24 cellular contexts compared by ENCODE assay signal in the genomic region with DNA sequence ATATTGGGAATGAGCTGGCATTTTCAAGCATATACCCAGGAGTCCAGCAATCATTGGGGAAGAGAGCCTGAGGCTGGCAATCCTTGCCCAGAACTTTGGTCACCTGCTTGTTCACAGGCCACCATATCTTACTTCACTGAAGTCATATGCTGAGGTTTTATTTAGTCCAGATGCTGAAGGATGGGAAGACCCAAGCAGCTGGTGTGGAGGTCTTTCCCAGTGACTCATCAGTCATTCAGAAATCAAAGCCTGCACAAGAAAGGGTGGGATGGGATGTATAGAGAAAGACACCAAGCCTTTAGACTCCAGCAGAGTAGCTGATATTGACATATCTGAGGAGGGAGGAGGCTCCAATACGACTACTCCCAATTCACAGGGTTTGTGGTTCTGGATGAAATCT. TPM values are rescaled to one million over a fixed set of nuclear protein-coding genes. Genes with fewer than 3 reads are reported as not detected.
DNase-seq lines count a peak whose midpoint lies in the region; ATAC-seq and TF ChIP-seq lines count a peak whose summit lies in the region.
"Had no signal": no experiment of that assay in that cellular context is flagged by ENCODE, and none has a peak within 500 bp of the region (broad histone marks: within the 10 kb centered on the region; RNA-seq: fewer than 3 reads in every experiment).

No MANE protein-coding gene starts in this region.

- H3K9me3 Mint-ChIP-seq in MCF 10A (ENCODE audit: unreplicated experiment), result no peaks in the 10 kb centered on the region
- H3K9me3 Mint-ChIP-seq: activated CD4-positive, alpha-beta memory T cell treated with anti-CD3 and anti-CD28 coated beads, Interleukin-2, amount 10 ng/mL, durations not matched to agents 7 days and 5 days; nephron progenitor cell; stimulated activated naive CD8-positive, alpha-beta T cell treated with anti-CD3 and anti-CD28 coated beads, Interleukin-15, amount 100 ng/mL, for 72 hours had no signal

- H3K27ac Mint-ChIP-seq in MCF 10A (ENCODE audit: low read depth, unreplicated experiment), result peak overlapping the region; percentile 37
- H3K27ac Mint-ChIP-seq: activated CD4-positive, alpha-beta memory T cell treated with anti-CD3 and anti-CD28 coated beads, Interleukin-2, amount 10 ng/mL, durations not matched to agents 7 days and 5 days; nephron progenitor cell; stimulated activated naive CD8-positive, alpha-beta T cell treated with anti-CD3 and anti-CD28 coated beads, Interleukin-15, amount 100 ng/mL, for 72 hours had no signal

- no peak for DNase-seq in MCF 10A (ENCODE audit: unreplicated experiment)
- no peak for DNase-seq in breast epithelium (ENCODE audit: low spot score in 2 of 2)
- peak; percentile 61 for DNase-seq in amniotic epithelial cell (ENCODE audit: low read depth)
- peak; percentile 70 for DNase-seq in fibroblast of villous mesenchyme (ENCODE audit: low read depth)
- DNase-seq in stimulated activated CD8-positive, alpha-beta memory T cell treated with anti-CD3 and anti-CD28 coated beads, Interleukin-4, amount 100 ng/mL, for 48 hours, result no peak
- DNase-seq in ovary, result no peak
- no peak for DNase-seq in nucleus accumbens (lab: John Stamatoyannopoulos, UW)
- DNase-seq: activated CD4-positive, alpha-beta memory T cell treated with anti-CD3 and anti-CD28 coated beads, Interleukin-2, amount 10 ng/mL, durations not matched to agents 7 days and 5 days; activated CD4-positive, CD25-positive, alpha-beta regulatory T cell; activated gamma-delta T cell; activated T-cell treated with anti-CD3 and anti-CD28 coated beads for 4 hours; amniotic stem cell; C1 segment of cervical spinal cord; central memory CD4-positive, alpha-beta T cell; erythroblast; NCI-H1694 treated with DMSO at 0.1 percent for 48 hours; nephron progenitor cell; sigmoid colon; stimulated activated CD4-positive, alpha-beta T cell treated with anti-CD3 and anti-CD28 coated beads, Interleukin-2, amount 100 ng/mL, for 24 hours; stimulated activated naive CD8-positive, alpha-beta T cell treated with anti-CD3 and anti-CD28 coated beads, Interleukin-15, amount 100 ng/mL, for 72 hours; T1000 had no signal

- H3K27me3 ChIP-seq in breast epithelium (no peaks in the 10 kb centered on the region), ovary (no peaks in the 10 kb centered on the region)
- H3K27me3 ChIP-seq: sigmoid colon had no signal

- no peak for TF ChIP-seq EP300 in ovary (IDR thresholded peaks at IDR 0.05)

- H3K36me3 ChIP-seq in breast epithelium (no peaks in the 10 kb centered on the region), ovary (no peaks in the 10 kb centered on the region)
- H3K36me3 ChIP-seq: sigmoid colon had no signal

- no peaks in the 10 kb centered on the region for H3K27me3 Mint-ChIP-seq in MCF 10A (ENCODE audit: insufficient read depth, unreplicated experiment)
- H3K27me3 Mint-ChIP-seq: stimulated activated naive CD8-positive, alpha-beta T cell treated with anti-CD3 and anti-CD28 coated beads, Interleukin-15, amount 100 ng/mL, for 72 hours had no signal

- no peak for ATAC-seq in GM21619 (IDR thresholded peaks at IDR 0.05; ENCODE audit: unreplicated experiment)
- ATAC-seq: K562; left lobe of liver; stimulated activated naive CD8-positive, alpha-beta T cell treated with anti-CD3 and anti-CD28 coated beads, Interleukin-15, amount 100 ng/mL, for 72 hours had no signal

- H3K27ac ChIP-seq in breast epithelium, result no peak overlapping the region
- no peak overlapping the region for H3K27ac ChIP-seq in ovary
- H3K27ac ChIP-seq: sigmoid colon had no signal

- no peak overlapping the region for H3K4me3 Mint-ChIP-seq in MCF 10A (ENCODE audit: unreplicated experiment)
- H3K4me3 Mint-ChIP-seq: activated CD4-positive, alpha-beta memory T cell treated with anti-CD3 and anti-CD28 coated beads, Interleukin-2, amount 10 ng/mL, durations not matched to agents 7 days and 5 days; nephron progenitor cell; stimulated activated naive CD8-positive, alpha-beta T cell treated with anti-CD3 and anti-CD28 coated beads, Interleukin-15, amount 100 ng/mL, for 72 hours had no signal

- no peak for TF ChIP-seq POLR2A in breast epithelium (IDR thresholded peaks at IDR 0.05)
- no peak for TF ChIP-seq POLR2A in ovary (IDR thresholded peaks at IDR 0.05)

- POLR2A ChIA-PET in MCF 10A (lab: Yijun Ruan, JAX), result interaction anchor here (0.6 to 4.6 kb wide), 5 partner anchors 14 to 43 kb away, joined by 4 to 60 read pairs (median 20); partner anchors contain the start of gene PHLDB2

- H3K4me1 ChIP-seq in breast epithelium (no peaks in the 10 kb centered on the region), ovary (ENCODE audit: insufficient read depth) (no peaks in the 10 kb centered on the region)
- H3K4me1 ChIP-seq: sigmoid colon had no signal

- TF ChIP-seq CTCF in MCF 10A (IDR thresholded peaks at IDR 0.05; ENCODE audit: unreplicated experiment) (no peak), breast epithelium (IDR thresholded peaks at IDR 0.05) (no peak), fibroblast of villous mesenchyme (IDR thresholded peaks at IDR 0.05; ENCODE audit: insufficient read depth, low read depth, low read length) (no peak), ovary (IDR thresholded peaks at IDR 0.05) (no peak)

- peaks cover 26% of the 10 kb centered on the region for H3K4me1 Mint-ChIP-seq in MCF 10A (ENCODE audit: insufficient read depth, unreplicated experiment)
- H3K4me1 Mint-ChIP-seq: activated CD4-positive, alpha-beta memory T cell treated with anti-CD3 and anti-CD28 coated beads, Interleukin-2, amount 10 ng/mL, durations not matched to agents 7 days and 5 days; stimulated activated naive CD8-positive, alpha-beta T cell treated with anti-CD3 and anti-CD28 coated beads, Interleukin-15, amount 100 ng/mL, for 72 hours had no signal

- intact Hi-C loops in MCF 10A (cut with micrococcal nuclease) (loop anchor here (2.0 kb wide), 1 partner anchor 43 kb away; no protein-coding TSS in a partner anchor), breast epithelium (cut with DNase I; ENCODE audit: low total_unique reads) (no loop called here), ovary (cut with DNase I) (no loop called here)

- 76 to 91% (median 84%) methylated on average over 1 of the region's 1 CpG for WGBS in ovary, 3 donors

- CTCF ChIA-PET in MCF 10A (lab: Yijun Ruan, JAX), result interaction anchor here (0.5 to 5.0 kb wide), 5 partner anchors 14 to 268 kb away, joined by 3 to 23 read pairs (median 3); partner anchors contain the start of gene PHLDB2

- H3K4me3 ChIP-seq in breast epithelium (no peak overlapping the region), fibroblast of villous mesenchyme (ENCODE audit: low read depth, low read length) (no peak overlapping the region), ovary (no peak overlapping the region)
- H3K4me3 ChIP-seq: K562, sigmoid colon had no signal

- no peaks in the 10 kb centered on the region for H3K36me3 Mint-ChIP-seq in MCF 10A (ENCODE audit: insufficient read depth, unreplicated experiment)

- no peaks in the 10 kb centered on the region for H3K9me3 ChIP-seq in breast epithelium
- no peaks in the 10 kb centered on the region for H3K9me3 ChIP-seq in ovary
- H3K9me3 ChIP-seq: sigmoid colon had no signal

- BruUV-seq in MCF 10A (replicated peaks; lab: Mats Ljungman, UMichigan), result no TSS peak

RNA-seq across cellular contexts. Expression of gene PHLDB2, which starts 13.1 kb away (rescaled TPM):
- total RNA-seq in MCF 10A (2022) (89.8 and 109 TPM in 2 replicates), breast epithelium (10 to 100 TPM; 53.1 to 94.4 (median 65.0) TPM), fibroblast of villous mesenchyme (82.1 and 111 TPM in 2 replicates), ovary (100 to 1,000 TPM in 1 of 7 donors, 10 to 100 TPM in 6; 13.1 to 141 (median 19.3) TPM)
- polyA plus RNA-seq in ovary, result 10 to 100 TPM in 1 of 2 donors, 1 to 10 TPM in 1; 9.0 to 26.7 TPM
- polyA plus RNA-seq: K562 had no signal

Comparison
In these comparisons a context has a peak if more than half of its experiments do, and no peak if none do; other contexts are left out.
1. DNase-seq: peak in amniotic epithelial cell (single experiment) and fibroblast of villous mesenchyme (single experiment); none in MCF 10A (single experiment), breast epithelium (0 of 2), stimulated activated CD8-positive, alpha-beta memory T cell treated with anti-CD3 and anti-CD28 coated beads, Interleukin-4, amount 100 ng/mL, for 48 hours (single experiment), ovary (0 of 5) and nucleus accumbens (0 of 56).